1 cellular context compared by ENCODE assay signal in the genomic region with DNA sequence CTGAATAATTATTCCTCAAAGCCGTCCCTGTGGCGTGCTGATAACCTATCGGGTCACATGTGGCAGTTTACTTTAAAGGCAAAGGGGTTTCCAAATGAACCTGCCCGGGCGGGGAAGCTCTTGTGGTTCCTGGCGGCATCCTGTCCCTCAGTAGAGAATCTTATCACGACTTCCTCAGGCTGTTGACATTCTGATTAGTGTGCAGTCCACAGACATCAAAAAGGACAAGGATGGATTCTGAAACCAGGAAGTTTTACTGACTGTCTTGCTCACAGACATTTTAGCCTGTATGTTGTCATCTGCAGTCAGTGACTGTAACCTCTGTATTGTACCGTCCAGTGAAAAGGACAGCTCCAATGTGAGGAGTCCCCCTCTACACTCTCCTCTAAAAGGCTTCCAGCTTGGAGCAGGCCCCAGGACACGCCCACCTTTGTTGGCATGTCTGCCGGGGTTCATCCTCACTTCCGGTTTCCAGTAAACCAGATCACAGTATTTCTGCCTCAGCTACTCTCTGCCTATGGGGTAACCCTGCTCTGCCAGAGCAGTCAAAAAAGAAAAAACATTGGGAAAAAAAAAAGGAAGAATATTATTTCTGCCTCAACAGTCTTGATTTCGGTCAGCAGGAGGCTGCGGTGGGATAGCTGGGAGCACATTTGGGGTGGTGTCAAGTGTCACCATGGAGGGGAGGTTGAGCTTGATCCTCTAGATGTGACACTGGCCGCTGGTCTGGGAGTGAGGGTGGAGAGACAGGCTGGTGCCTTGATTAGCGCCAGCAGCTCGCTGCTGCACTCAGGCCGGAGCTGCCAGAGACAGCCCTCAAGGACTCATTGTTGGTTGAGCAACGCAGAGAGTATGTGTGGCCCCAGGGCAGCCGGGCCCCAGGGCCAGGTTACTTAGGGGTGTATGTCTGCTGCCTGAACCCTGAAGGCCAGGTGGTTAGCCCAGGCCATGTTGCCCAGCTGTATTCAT.
TF ChIP-seq lines count a peak whose summit lies in the region.

No MANE protein-coding gene starts in this region.

TF ChIP-seq in HepG2, 621 proteins besides CTCF, POLR2A, EP300 and RAD21 (continued from another document and continues in another):
- TF ChIP-seq TCF7L2 (IDR thresholded peaks at IDR 0.05; ENCODE audit: low read depth, low read length) (peak; percentile 38; the same call in 1 of the 2 replicates), PAWR (CRISPR knock-in tag; IDR thresholded peaks at IDR 0.05; ENCODE audit: borderline replicate concordance) (no peak), HMG20A (CRISPR knock-in tag; IDR thresholded peaks at IDR 0.05; ENCODE audit: borderline replicate concordance) (peak; percentile 69; the same call in 1 of the 2 replicates), RFXAP (CRISPR knock-in tag; IDR thresholded peaks at IDR 0.05; ENCODE audit: borderline replicate concordance) (no peak; the same call in 1 of the 2 replicates), BORCS8-MEF2B (CRISPR knock-in tag; IDR thresholded peaks at IDR 0.05) (peak; percentile 45; the same call in 1 of the 2 replicates), MIER3 (CRISPR knock-in tag; IDR thresholded peaks at IDR 0.05; ENCODE audit: borderline replicate concordance) (0 out of 2 replicates have a peak, but pooled peaks have one; percentile 56), NFIB (CRISPR knock-in tag; IDR thresholded peaks at IDR 0.05; ENCODE audit: borderline replicate concordance) (no peak), SALL2 (CRISPR knock-in tag; IDR thresholded peaks at IDR 0.05) (peak; percentile 54; the same call in 1 of the 2 replicates), RCOR2 (CRISPR knock-in tag; IDR thresholded peaks at IDR 0.05) (peak; percentile 72), ZZZ3 (CRISPR knock-in tag; IDR thresholded peaks at IDR 0.05; ENCODE audit: borderline replicate concordance) (no peak), MED13 (CRISPR knock-in tag; IDR thresholded peaks at IDR 0.05) (0 out of 2 replicates have a peak, but pooled peaks have one; percentile 77), ZFX (CRISPR knock-in tag; IDR thresholded peaks at IDR 0.05; ENCODE audit: low read depth) (peak; percentile 73; the same call in 1 of the 2 replicates), TARDBP (CRISPR knock-in tag; IDR thresholded peaks at IDR 0.05) (0 out of 2 replicates have a peak, but pooled peaks have one; percentile 63), ZBTB3 (CRISPR knock-in tag; IDR thresholded peaks at IDR 0.05; ENCODE audit: borderline replicate concordance, low read depth) (no peak), ZNF232 (CRISPR knock-in tag; IDR thresholded peaks at IDR 0.05; ENCODE audit: borderline replicate concordance) (no peak; the same call in 1 of the 2 replicates), HOXA3 (CRISPR knock-in tag; IDR thresholded peaks at IDR 0.05) (peak; percentile 46; the same call in 1 of the 2 replicates), ZNF430 (CRISPR knock-in tag; IDR thresholded peaks at IDR 0.05) (no peak), SPEN (CRISPR knock-in tag; IDR thresholded peaks at IDR 0.05; ENCODE audit: low read depth) (no peak), SOX6 (IDR thresholded peaks at IDR 0.05) (no peak), SOX6 (CRISPR knock-in tag; IDR thresholded peaks at IDR 0.05) (peak; percentile 47), ZNF367 (CRISPR knock-in tag; IDR thresholded peaks at IDR 0.05; ENCODE audit: borderline replicate concordance) (no peak), NFYB (CRISPR knock-in tag; IDR thresholded peaks at IDR 0.05) (no peak), ELF4 (CRISPR knock-in tag; IDR thresholded peaks at IDR 0.05; ENCODE audit: borderline replicate concordance) (peak; percentile 77; the same call in 1 of the 2 replicates), FOXJ3 (CRISPR knock-in tag; IDR thresholded peaks at IDR 0.05; ENCODE audit: borderline replicate concordance) (peak; percentile 1; the same call in 1 of the 2 replicates), ZNF567 (CRISPR knock-in tag; IDR thresholded peaks at IDR 0.05; ENCODE audit: borderline replicate concordance) (0 out of 2 replicates have a peak, but pooled peaks have one; percentile 39), ZFAT (CRISPR knock-in tag; conservative IDR thresholded peaks at IDR 0.05) (no peak), ZNF749 (CRISPR knock-in tag; IDR thresholded peaks at IDR 0.05; ENCODE audit: borderline replicate concordance) (no peak), PCBP1 (IDR thresholded peaks at IDR 0.05; ENCODE audit: borderline replicate concordance, low read depth, low read length) (no peak), FOXM1 (CRISPR knock-in tag; IDR thresholded peaks at IDR 0.05) (no peak), DPF2 (CRISPR knock-in tag; IDR thresholded peaks at IDR 0.05; ENCODE audit: borderline replicate concordance, low read depth) (peak; percentile 42; the same call in 1 of the 2 replicates), PTBP1 (IDR thresholded peaks at IDR 0.05; ENCODE audit: low read depth, low read length, poor library complexity, severe bottlenecking) (no peak), SNAPC2 (CRISPR knock-in tag; IDR thresholded peaks at IDR 0.05) (no peak), ZNF33A (CRISPR knock-in tag; IDR thresholded peaks at IDR 0.05; ENCODE audit: borderline replicate concordance) (no peak), NR2F6 (IDR thresholded peaks at IDR 0.05) (peak; percentile 82), NR2F6 (CRISPR knock-in tag; IDR thresholded peaks at IDR 0.05) (peak; percentile 83), ZNF234 (CRISPR knock-in tag; conservative IDR thresholded peaks at IDR 0.05) (no peak), ZNF546 (CRISPR knock-in tag; conservative IDR thresholded peaks at IDR 0.05) (peak; percentile 83; the same call in 1 of the 2 replicates), ZNF709 (CRISPR knock-in tag; IDR thresholded peaks at IDR 0.05) (no peak), ZBTB38 (CRISPR knock-in tag; IDR thresholded peaks at IDR 0.05) (peak; percentile 71; the same call in 1 of the 2 replicates), RNF2 (conservative IDR thresholded peaks at IDR 0.05; ENCODE audit: low read depth) (no peak), ZBTB21 (CRISPR knock-in tag; IDR thresholded peaks at IDR 0.05) (no peak; the same call in 1 of the 2 replicates), YEATS2 (CRISPR knock-in tag; IDR thresholded peaks at IDR 0.05; ENCODE audit: borderline replicate concordance) (0 out of 2 replicates have a peak, but pooled peaks have one; percentile 19), ZNF263 (CRISPR knock-in tag; IDR thresholded peaks at IDR 0.05) (peak; percentile 51), MAFK (conservative IDR thresholded peaks at IDR 0.05 in 1 of 2, IDR thresholded peaks at IDR 0.05 in 1 of 2; ENCODE audit: low read length in 2 of 2) (no peak)
- TF ChIP-seq, protein P1, sequence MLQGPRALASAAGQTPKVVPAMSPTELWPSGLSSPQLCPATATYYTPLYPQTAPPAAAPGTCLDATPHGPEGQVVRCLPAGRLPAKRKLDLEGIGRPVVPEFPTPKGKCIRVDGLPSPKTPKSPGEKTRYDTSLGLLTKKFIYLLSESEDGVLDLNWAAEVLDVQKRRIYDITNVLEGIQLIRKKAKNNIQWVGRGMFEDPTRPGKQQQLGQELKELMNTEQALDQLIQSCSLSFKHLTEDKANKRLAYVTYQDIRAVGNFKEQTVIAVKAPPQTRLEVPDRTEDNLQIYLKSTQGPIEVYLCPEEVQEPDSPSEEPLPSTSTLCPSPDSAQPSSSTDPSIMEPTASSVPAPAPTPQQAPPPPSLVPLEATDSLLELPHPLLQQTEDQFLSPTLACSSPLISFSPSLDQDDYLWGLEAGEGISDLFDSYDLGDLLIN (CRISPR knock-in tag; IDR thresholded peaks at IDR 0.05; ENCODE audit: borderline replicate concordance), result peak; percentile 44; the same call in 1 of the 2 replicates
- TF ChIP-seq, protein P2, sequence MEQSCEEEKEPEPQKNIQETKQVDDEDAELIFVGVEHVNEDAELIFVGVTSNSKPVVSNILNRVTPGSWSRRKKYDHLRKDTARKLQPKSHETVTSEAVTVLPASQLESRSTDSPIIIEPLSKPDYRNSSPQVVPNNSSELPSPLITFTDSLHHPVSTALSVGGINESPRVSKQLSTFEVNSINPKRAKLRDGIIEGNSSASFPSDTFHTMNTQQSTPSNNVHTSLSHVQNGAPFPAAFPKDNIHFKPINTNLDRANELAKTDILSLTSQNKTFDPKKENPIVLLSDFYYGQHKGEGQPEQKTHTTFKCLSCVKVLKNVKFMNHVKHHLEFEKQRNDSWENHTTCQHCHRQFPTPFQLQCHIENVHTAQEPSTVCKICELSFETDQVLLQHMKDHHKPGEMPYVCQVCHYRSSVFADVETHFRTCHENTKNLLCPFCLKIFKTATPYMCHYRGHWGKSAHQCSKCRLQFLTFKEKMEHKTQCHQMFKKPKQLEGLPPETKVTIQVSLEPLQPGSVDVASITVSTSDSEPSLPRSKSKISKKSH (CRISPR knock-in tag; IDR thresholded peaks at IDR 0.05; ENCODE audit: borderline replicate concordance), result 0 out of 2 replicates have a peak, but pooled peaks have one; percentile 68
- TF ChIP-seq, protein P3, sequence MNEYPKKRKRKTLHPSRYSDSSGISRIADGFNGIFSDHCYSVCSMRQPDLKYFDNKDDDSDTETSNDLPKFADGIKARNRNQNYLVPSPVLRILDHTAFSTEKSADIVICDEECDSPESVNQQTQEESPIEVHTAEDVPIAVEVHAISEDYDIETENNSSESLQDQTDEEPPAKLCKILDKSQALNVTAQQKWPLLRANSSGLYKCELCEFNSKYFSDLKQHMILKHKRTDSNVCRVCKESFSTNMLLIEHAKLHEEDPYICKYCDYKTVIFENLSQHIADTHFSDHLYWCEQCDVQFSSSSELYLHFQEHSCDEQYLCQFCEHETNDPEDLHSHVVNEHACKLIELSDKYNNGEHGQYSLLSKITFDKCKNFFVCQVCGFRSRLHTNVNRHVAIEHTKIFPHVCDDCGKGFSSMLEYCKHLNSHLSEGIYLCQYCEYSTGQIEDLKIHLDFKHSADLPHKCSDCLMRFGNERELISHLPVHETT (CRISPR knock-in tag; conservative IDR thresholded peaks at IDR 0.05), result no peak
- TF ChIP-seq, protein P4, sequence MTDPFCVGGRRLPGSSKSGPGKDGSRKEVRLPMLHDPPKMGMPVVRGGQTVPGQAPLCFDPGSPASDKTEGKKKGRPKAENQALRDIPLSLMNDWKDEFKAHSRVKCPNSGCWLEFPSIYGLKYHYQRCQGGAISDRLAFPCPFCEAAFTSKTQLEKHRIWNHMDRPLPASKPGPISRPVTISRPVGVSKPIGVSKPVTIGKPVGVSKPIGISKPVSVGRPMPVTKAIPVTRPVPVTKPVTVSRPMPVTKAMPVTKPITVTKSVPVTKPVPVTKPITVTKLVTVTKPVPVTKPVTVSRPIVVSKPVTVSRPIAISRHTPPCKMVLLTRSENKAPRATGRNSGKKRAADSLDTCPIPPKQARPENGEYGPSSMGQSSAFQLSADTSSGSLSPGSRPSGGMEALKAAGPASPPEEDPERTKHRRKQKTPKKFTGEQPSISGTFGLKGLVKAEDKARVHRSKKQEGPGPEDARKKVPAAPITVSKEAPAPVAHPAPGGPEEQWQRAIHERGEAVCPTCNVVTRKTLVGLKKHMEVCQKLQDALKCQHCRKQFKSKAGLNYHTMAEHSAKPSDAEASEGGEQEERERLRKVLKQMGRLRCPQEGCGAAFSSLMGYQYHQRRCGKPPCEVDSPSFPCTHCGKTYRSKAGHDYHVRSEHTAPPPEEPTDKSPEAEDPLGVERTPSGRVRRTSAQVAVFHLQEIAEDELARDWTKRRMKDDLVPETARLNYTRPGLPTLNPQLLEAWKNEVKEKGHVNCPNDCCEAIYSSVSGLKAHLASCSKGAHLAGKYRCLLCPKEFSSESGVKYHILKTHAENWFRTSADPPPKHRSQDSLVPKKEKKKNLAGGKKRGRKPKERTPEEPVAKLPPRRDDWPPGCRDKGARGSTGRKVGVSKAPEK (CRISPR knock-in tag; IDR thresholded peaks at IDR 0.05; ENCODE audit: borderline replicate concordance), result no peak
- TF ChIP-seq, protein P5, sequence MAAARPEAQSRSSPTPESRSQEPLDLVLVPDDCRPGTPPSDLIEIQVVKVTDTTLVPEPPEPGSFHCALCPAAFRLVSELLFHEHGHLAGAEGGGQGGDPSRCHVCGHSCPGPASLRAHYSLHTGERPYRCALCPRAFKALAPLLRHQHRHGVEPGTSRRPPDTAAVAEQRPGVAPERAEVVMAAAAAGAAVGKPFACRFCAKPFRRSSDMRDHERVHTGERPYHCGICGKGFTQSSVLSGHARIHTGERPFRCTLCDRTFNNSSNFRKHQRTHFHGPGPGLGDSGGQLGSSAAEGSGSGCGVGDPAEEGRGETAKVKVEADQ (CRISPR knock-in tag; IDR thresholded peaks at IDR 0.05; ENCODE audit: borderline replicate concordance), result peak; percentile 85; the same call in 1 of the 2 replicates
- TF ChIP-seq, protein P6, sequence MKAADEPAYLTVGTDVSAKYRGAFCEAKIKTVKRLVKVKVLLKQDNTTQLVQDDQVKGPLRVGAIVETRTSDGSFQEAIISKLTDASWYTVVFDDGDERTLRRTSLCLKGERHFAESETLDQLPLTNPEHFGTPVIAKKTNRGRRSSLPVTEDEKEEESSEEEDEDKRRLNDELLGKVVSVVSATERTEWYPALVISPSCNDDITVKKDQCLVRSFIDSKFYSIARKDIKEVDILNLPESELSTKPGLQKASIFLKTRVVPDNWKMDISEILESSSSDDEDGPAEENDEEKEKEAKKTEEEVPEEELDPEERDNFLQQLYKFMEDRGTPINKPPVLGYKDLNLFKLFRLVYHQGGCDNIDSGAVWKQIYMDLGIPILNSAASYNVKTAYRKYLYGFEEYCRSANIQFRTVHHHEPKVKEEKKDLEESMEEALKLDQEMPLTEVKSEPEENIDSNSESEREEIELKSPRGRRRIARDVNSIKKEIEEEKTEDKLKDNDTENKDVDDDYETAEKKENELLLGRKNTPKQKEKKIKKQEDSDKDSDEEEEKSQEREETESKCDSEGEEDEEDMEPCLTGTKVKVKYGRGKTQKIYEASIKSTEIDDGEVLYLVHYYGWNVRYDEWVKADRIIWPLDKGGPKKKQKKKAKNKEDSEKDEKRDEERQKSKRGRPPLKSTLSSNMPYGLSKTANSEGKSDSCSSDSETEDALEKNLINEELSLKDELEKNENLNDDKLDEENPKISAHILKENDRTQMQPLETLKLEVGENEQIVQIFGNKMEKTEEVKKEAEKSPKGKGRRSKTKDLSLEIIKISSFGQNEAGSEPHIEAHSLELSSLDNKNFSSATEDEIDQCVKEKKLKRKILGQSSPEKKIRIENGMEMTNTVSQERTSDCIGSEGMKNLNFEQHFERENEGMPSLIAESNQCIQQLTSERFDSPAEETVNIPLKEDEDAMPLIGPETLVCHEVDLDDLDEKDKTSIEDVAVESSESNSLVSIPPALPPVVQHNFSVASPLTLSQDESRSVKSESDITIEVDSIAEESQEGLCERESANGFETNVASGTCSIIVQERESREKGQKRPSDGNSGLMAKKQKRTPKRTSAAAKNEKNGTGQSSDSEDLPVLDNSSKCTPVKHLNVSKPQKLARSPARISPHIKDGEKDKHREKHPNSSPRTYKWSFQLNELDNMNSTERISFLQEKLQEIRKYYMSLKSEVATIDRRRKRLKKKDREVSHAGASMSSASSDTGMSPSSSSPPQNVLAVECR (CRISPR knock-in tag; IDR thresholded peaks at IDR 0.05; ENCODE audit: borderline replicate concordance), result 0 out of 2 replicates have a peak, but pooled peaks have one; percentile 11
- TF ChIP-seq, protein P7, sequence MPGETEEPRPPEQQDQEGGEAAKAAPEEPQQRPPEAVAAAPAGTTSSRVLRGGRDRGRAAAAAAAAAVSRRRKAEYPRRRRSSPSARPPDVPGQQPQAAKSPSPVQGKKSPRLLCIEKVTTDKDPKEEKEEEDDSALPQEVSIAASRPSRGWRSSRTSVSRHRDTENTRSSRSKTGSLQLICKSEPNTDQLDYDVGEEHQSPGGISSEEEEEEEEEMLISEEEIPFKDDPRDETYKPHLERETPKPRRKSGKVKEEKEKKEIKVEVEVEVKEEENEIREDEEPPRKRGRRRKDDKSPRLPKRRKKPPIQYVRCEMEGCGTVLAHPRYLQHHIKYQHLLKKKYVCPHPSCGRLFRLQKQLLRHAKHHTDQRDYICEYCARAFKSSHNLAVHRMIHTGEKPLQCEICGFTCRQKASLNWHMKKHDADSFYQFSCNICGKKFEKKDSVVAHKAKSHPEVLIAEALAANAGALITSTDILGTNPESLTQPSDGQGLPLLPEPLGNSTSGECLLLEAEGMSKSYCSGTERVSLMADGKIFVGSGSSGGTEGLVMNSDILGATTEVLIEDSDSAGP (CRISPR knock-in tag; IDR thresholded peaks at IDR 0.05; ENCODE audit: borderline replicate concordance), result peak; percentile 49; the same call in 1 of the 2 replicates
